Comparison of ENCODE assay signal across 8 cellular contexts in the genomic region with DNA sequence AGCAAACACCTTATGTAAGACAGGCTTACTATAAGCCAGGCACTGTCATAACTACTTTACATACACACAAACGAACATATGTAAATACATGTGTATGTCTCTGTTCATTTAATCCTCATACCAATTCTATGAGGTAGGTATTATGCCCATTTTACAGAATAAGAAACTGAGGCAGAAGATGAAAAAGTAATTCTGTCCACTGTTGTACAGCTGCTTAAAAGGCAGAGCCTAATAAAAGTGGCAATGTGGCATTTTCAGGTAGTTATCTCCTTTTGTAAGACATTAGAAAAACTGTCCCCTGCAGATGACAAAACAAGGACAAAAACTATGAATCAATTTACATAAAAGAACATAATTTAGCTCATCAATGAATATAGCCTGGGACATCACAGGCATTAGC.
"Had no signal": no experiment of that assay in that cellular context is flagged by ENCODE, and none has a peak within 500 bp of the region (broad histone marks: within the 10 kb centered on the region; RNA-seq: fewer than 3 reads in every experiment).

No MANE protein-coding gene starts in this region.

- H3K4me2 ChIP-seq: GM23338 had no signal

- H3K27me3 Mint-ChIP-seq: IgD-negative memory B cell had no signal

- H3K27ac Mint-ChIP-seq: GM23338, H9, IgD-negative memory B cell had no signal

- DNase-seq: H9, HCEC 1CT, KG1 had no signal

- H2AFZ ChIP-seq: GM23338 had no signal

- H3K9me3 Mint-ChIP-seq: GM23338, H9, IgD-negative memory B cell had no signal

- FAIRE-seq: H1, H54, HTR-8/SVneo had no signal

- ATAC-seq: GM23338 had no signal

- H3K4me3 ChIP-seq: GM23338 had no signal

- H3K4me3 Mint-ChIP-seq: GM23338, H9 had no signal
